12 cellular contexts compared by ENCODE assay signal in the genomic region with DNA sequence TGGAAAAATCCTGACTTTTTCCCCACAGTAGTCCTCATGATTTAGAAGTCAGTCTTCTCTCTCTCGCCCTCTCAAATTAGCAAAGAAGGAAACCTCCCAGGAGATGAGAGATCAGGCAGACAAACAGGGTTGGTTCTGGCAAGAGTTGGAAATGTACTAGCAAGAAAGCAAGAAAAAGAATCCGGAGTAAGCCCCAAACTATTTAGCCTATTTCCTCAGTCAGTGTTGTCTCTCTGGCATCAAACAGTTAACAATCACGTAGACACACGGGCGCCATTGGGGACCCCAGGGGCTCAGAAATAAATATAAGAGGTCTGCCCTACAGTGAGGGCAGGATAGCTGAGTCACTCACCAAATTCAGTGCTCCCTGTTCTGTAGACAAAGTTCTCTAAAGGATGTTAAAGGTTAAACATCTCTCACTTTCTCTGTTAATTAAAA. TPM values are rescaled to one million over a fixed set of nuclear protein-coding genes. Genes with fewer than 3 reads are reported as not detected.
DNase-seq lines count a peak whose midpoint lies in the region; TF ChIP-seq lines count a peak whose summit lies in the region.
"Had no signal": no experiment of that assay in that cellular context is flagged by ENCODE, and none has a peak within 500 bp of the region (broad histone marks: within the 10 kb centered on the region; RNA-seq: fewer than 3 reads in every experiment).

No MANE protein-coding gene starts in this region.

- no peak for TF ChIP-seq CTCF in osteocyte (IDR thresholded peaks at IDR 0.05)

- H3K4me3 Mint-ChIP-seq in osteocyte (ENCODE audit: unreplicated experiment) = peak overlapping the region; percentile 28
- no peak overlapping the region for H3K4me3 Mint-ChIP-seq in activated T-helper 1 cell treated with anti-CD3 and anti-CD28 coated beads, Interleukin-12 subunit alpha, Interleukin-12 subunit beta, Interleukin-2, Interleukin-4 antibody, amounts not matched to agents 30 ng/mL and 10 ng/mL and 1 ng/mL, durations not matched to agents 14 hours and 24 hours and 36 hours
- H3K4me3 Mint-ChIP-seq: activated naive CD8-positive, alpha-beta T cell treated with anti-CD3 and anti-CD28 coated beads, Interleukin-2, amount 50 U/mL, for 24 hours; CD4-positive, CD25-positive, alpha-beta regulatory T cell had no signal

- intact Hi-C loops in activated T-helper 1 cell treated with anti-CD3 and anti-CD28 coated beads, Interleukin-12 subunit alpha, Interleukin-12 subunit beta, Interleukin-2, Interleukin-4 antibody, amounts not matched to agents 30 ng/mL and 10 ng/mL and 1 ng/mL, durations not matched to agents 14 hours and 24 hours and 36 hours (cut with micrococcal nuclease) = no loop called here

- DNase-seq in SJCRH30 (no peak), fibroblast of peridontal ligament (ENCODE audit: extremely low read depth) (peak; percentile 78), osteocyte (ENCODE audit: extremely low spot score, unreplicated experiment) (no peak), SW 1271 (lab: John Stamatoyannopoulos, UW) (no peak), NCI-H2171 treated with DMSO at 0.1 percent for 48 hours (lab: John Stamatoyannopoulos, UW) (no peak)
- no peak for DNase-seq in activated CD8-positive, alpha-beta memory T cell treated with anti-CD3 and anti-CD28 coated beads, Interleukin-2, amount 50 U/mL, for 4 hours
- DNase-seq in activated T-helper 1 cell treated with anti-CD3 and anti-CD28 coated beads, Interleukin-12 subunit alpha, Interleukin-12 subunit beta, Interleukin-2, Interleukin-4 antibody, amounts not matched to agents 30 ng/mL and 10 ng/mL and 1 ng/mL, durations not matched to agents 14 hours and 24 hours and 36 hours (ENCODE audit: low spot score) = no peak
- DNase-seq: activated naive CD8-positive, alpha-beta T cell treated with anti-CD3 and anti-CD28 coated beads, Interleukin-2, amount 50 U/mL, for 24 hours; CD4-positive, CD25-positive, alpha-beta regulatory T cell; NCI-H1105 treated with DMSO at 0.1 percent for 48 hours; T-helper 2 cell had no signal

- no peaks in the 10 kb centered on the region for H3K36me3 Mint-ChIP-seq in osteocyte (ENCODE audit: unreplicated experiment)
- no peaks in the 10 kb centered on the region for H3K36me3 Mint-ChIP-seq in activated T-helper 1 cell treated with anti-CD3 and anti-CD28 coated beads, Interleukin-12 subunit alpha, Interleukin-12 subunit beta, Interleukin-2, Interleukin-4 antibody, amounts not matched to agents 30 ng/mL and 10 ng/mL and 1 ng/mL, durations not matched to agents 14 hours and 24 hours and 36 hours (ENCODE audit: low read depth)
- H3K36me3 Mint-ChIP-seq: CD4-positive, CD25-positive, alpha-beta regulatory T cell had no signal

- no peaks in the 10 kb centered on the region for H3K9me3 ChIP-seq in SJCRH30 (replicated peaks)

- peaks cover 40% of the 10 kb centered on the region for H3K4me1 ChIP-seq in ACC112 (ENCODE audit: control insufficient read depth, insufficient read depth, low read length, unreplicated experiment)
- peaks cover 13% of the 10 kb centered on the region; the same call in 1 of the 2 replicates for H3K4me1 ChIP-seq in SJCRH30

- no peaks in the 10 kb centered on the region for H3K27me3 Mint-ChIP-seq in osteocyte (ENCODE audit: unreplicated experiment)
- H3K27me3 Mint-ChIP-seq in activated T-helper 1 cell treated with anti-CD3 and anti-CD28 coated beads, Interleukin-12 subunit alpha, Interleukin-12 subunit beta, Interleukin-2, Interleukin-4 antibody, amounts not matched to agents 30 ng/mL and 10 ng/mL and 1 ng/mL, durations not matched to agents 14 hours and 24 hours and 36 hours (ENCODE audit: insufficient read depth) = peaks cover 19% of the 10 kb centered on the region

- H3K27me3 ChIP-seq in ACC112 (ENCODE audit: insufficient read depth, low read length) = no peaks in the 10 kb centered on the region
- no peaks in the 10 kb centered on the region for H3K27me3 ChIP-seq in SJCRH30

- H3K27ac Mint-ChIP-seq in osteocyte (ENCODE audit: unreplicated experiment) = peak overlapping the region; percentile 93
- no peak overlapping the region for H3K27ac Mint-ChIP-seq in activated T-helper 1 cell treated with anti-CD3 and anti-CD28 coated beads, Interleukin-12 subunit alpha, Interleukin-12 subunit beta, Interleukin-2, Interleukin-4 antibody, amounts not matched to agents 30 ng/mL and 10 ng/mL and 1 ng/mL, durations not matched to agents 14 hours and 24 hours and 36 hours
- H3K27ac Mint-ChIP-seq: activated naive CD8-positive, alpha-beta T cell treated with anti-CD3 and anti-CD28 coated beads, Interleukin-2, amount 50 U/mL, for 24 hours; CD4-positive, CD25-positive, alpha-beta regulatory T cell had no signal

- peak overlapping the region; percentile 94 for H2AFZ ChIP-seq in ACC112 (ENCODE audit: low read length, unreplicated experiment)

- H3K27ac ChIP-seq in ACC112 (ENCODE audit: low read depth, low read length) = peak overlapping the region; percentile 97
- peak overlapping the region; percentile 21; the same call in 1 of the 2 replicates for H3K27ac ChIP-seq in SJCRH30

- H3K36me3 ChIP-seq in ACC112 (ENCODE audit: insufficient read depth, low read length) (no peaks in the 10 kb centered on the region), SJCRH30 (no peaks in the 10 kb centered on the region)

- H3K79me2 ChIP-seq in ACC112 (ENCODE audit: control insufficient read depth, insufficient read depth, low read length, unreplicated experiment) = no peaks in the 10 kb centered on the region

- peaks cover 40% of the 10 kb centered on the region for H3K4me1 Mint-ChIP-seq in osteocyte (ENCODE audit: unreplicated experiment)
- H3K4me1 Mint-ChIP-seq in activated T-helper 1 cell treated with anti-CD3 and anti-CD28 coated beads, Interleukin-12 subunit alpha, Interleukin-12 subunit beta, Interleukin-2, Interleukin-4 antibody, amounts not matched to agents 30 ng/mL and 10 ng/mL and 1 ng/mL, durations not matched to agents 14 hours and 24 hours and 36 hours (ENCODE audit: low read depth) = peaks cover 17% of the 10 kb centered on the region

- no peaks in the 10 kb centered on the region for H3K9me3 Mint-ChIP-seq in osteocyte (ENCODE audit: unreplicated experiment)
- no peaks in the 10 kb centered on the region for H3K9me3 Mint-ChIP-seq in activated T-helper 1 cell treated with anti-CD3 and anti-CD28 coated beads, Interleukin-12 subunit alpha, Interleukin-12 subunit beta, Interleukin-2, Interleukin-4 antibody, amounts not matched to agents 30 ng/mL and 10 ng/mL and 1 ng/mL, durations not matched to agents 14 hours and 24 hours and 36 hours
- H3K9me3 Mint-ChIP-seq: activated naive CD8-positive, alpha-beta T cell treated with anti-CD3 and anti-CD28 coated beads, Interleukin-2, amount 50 U/mL, for 24 hours had no signal

- H3K4me3 ChIP-seq in ACC112 (ENCODE audit: low read depth, low read length) (peak overlapping the region; percentile 63), SJCRH30 (no peak overlapping the region)

RNA-seq across cellular contexts. Expression of a gene that starts 4.7 kb away (rescaled TPM):
- total RNA-seq in SJCRH30 (2014; rRNA removed; shearing (Covaris generic)) = 0.53 and 1.4 TPM in 2 replicates
- 0.42 and 0.62 TPM in 2 replicates for total RNA-seq in osteocyte
- not detected in 2 replicates for total RNA-seq in activated T-helper 1 cell treated with anti-CD3 and anti-CD28 coated beads, Interleukin-12 subunit alpha, Interleukin-12 subunit beta, Interleukin-2, Interleukin-4 antibody, amounts not matched to agents 30 ng/mL and 10 ng/mL and 1 ng/mL, durations not matched to agents 14 hours and 24 hours and 36 hours
- total RNA-seq: CD4-positive, CD25-positive, alpha-beta regulatory T cell had no signal

RNA-seq across cellular contexts. Expression of a gene that starts 10.8 kb away (rescaled TPM):
- total RNA-seq in SJCRH30 (2014; rRNA removed; shearing (Covaris generic)) = 1.0 and 1.5 TPM in 2 replicates
- 0.34 TPM in 1 of 2 replicates, not detected in the other for total RNA-seq in osteocyte
- total RNA-seq in activated T-helper 1 cell treated with anti-CD3 and anti-CD28 coated beads, Interleukin-12 subunit alpha, Interleukin-12 subunit beta, Interleukin-2, Interleukin-4 antibody, amounts not matched to agents 30 ng/mL and 10 ng/mL and 1 ng/mL, durations not matched to agents 14 hours and 24 hours and 36 hours = not detected in 2 replicates
- total RNA-seq: CD4-positive, CD25-positive, alpha-beta regulatory T cell had no signal

RNA-seq across cellular contexts. Expression of a gene that starts 11.8 kb away (rescaled TPM):
- 3.4 and 4.1 TPM in 2 replicates for total RNA-seq in SJCRH30 (2014; rRNA removed; shearing (Covaris generic))
- total RNA-seq in osteocyte = 35.5 and 42.3 TPM in 2 replicates
- not detected in 2 replicates for total RNA-seq in activated T-helper 1 cell treated with anti-CD3 and anti-CD28 coated beads, Interleukin-12 subunit alpha, Interleukin-12 subunit beta, Interleukin-2, Interleukin-4 antibody, amounts not matched to agents 30 ng/mL and 10 ng/mL and 1 ng/mL, durations not matched to agents 14 hours and 24 hours and 36 hours
- total RNA-seq: CD4-positive, CD25-positive, alpha-beta regulatory T cell had no signal

RNA-seq across cellular contexts. Expression of a gene that starts 13.8 kb away (rescaled TPM):
- total RNA-seq in SJCRH30 (2014; rRNA removed; shearing (Covaris generic)) = 6.8 and 7.3 TPM in 2 replicates
- 9.7 and 10.6 TPM in 2 replicates for total RNA-seq in osteocyte
- 15.2 and 16.0 TPM in 2 replicates for total RNA-seq in activated T-helper 1 cell treated with anti-CD3 and anti-CD28 coated beads, Interleukin-12 subunit alpha, Interleukin-12 subunit beta, Interleukin-2, Interleukin-4 antibody, amounts not matched to agents 30 ng/mL and 10 ng/mL and 1 ng/mL, durations not matched to agents 14 hours and 24 hours and 36 hours

RNA-seq across cellular contexts. Expression of a gene that starts 44.0 kb away (rescaled TPM):
- 23.1 and 23.9 TPM in 2 replicates for total RNA-seq in SJCRH30 (2014; rRNA removed; shearing (Covaris generic))
- 12.5 and 17.2 TPM in 2 replicates for total RNA-seq in osteocyte
- 17.7 and 22.3 TPM in 2 replicates for total RNA-seq in activated T-helper 1 cell treated with anti-CD3 and anti-CD28 coated beads, Interleukin-12 subunit alpha, Interleukin-12 subunit beta, Interleukin-2, Interleukin-4 antibody, amounts not matched to agents 30 ng/mL and 10 ng/mL and 1 ng/mL, durations not matched to agents 14 hours and 24 hours and 36 hours
